Comparison of ENCODE assay signal across 7 cellular contexts in the genomic region with DNA sequence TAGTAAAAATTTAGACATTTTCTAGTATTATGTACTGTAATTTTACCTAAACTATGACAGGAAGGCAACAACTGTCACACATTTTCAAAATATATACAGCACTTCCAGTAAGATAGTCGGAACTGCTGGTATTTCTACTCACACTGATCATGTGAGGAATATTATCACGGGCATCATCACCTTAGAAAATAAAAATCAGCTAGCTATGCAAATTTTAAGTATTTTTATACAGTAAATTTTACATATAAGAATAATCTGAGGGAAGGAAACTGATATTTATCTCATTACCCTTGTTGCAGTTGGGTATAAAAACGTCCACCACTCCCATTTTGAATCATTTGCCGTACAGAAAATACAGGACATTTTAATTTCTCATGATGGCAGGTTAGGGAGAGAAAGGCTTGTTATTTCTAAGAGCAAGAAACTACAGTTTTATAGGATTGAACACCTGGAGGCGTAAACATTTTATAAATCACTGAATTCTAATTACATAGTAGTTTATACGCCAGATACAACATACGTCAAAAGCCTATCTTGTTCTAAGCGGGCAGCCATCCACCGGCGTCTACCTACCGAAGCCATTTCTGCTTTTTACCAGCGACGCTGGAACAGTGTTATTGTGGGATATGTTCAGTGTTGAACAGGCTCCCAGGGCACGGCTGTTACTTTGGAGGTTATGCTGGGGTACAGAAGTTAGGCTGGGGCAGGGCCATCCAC.
DNase-seq lines count a peak whose midpoint lies in the region; ATAC-seq and TF ChIP-seq lines count a peak whose summit lies in the region.

No MANE protein-coding gene starts in this region.

- H3K9ac ChIP-seq in rectal smooth muscle tissue (ENCODE audit: low read length), result peak overlapping the region; percentile 89

- H3K9me2 ChIP-seq in DOHH2 (replicated peaks; ENCODE audit: control insufficient read depth, low read length), result no peaks in the 10 kb centered on the region

- no peak for ATAC-seq in GM21423 (IDR thresholded peaks at IDR 0.05; ENCODE audit: unreplicated experiment)
- ATAC-seq in GM21367 (IDR thresholded peaks at IDR 0.05; ENCODE audit: unreplicated experiment), result no peak

- peaks cover 28% of the 10 kb centered on the region for H3K4me1 ChIP-seq in DOHH2 (ENCODE audit: control insufficient read depth, low read length)
- peaks cover 19% of the 10 kb centered on the region for H3K4me1 ChIP-seq in rectal smooth muscle tissue (ENCODE audit: control insufficient read depth, insufficient read depth, low read length)

- peaks cover 4% of the 10 kb centered on the region; the same call in 1 of the 2 replicates for H4K20me1 ChIP-seq in DOHH2 (ENCODE audit: control insufficient read depth, insufficient read depth, low read depth, low read length)

- TF ChIP-seq CTCF in DOHH2 (IDR thresholded peaks at IDR 0.05; ENCODE audit: low read depth, low read length, poor library complexity, severe bottlenecking) (no peak), WI38 (IDR thresholded peaks at IDR 0.05; ENCODE audit: low read depth, low read length) (no peak)

- H3K36me3 ChIP-seq in DOHH2 (ENCODE audit: control insufficient read depth, low read length) (peaks cover 7% of the 10 kb centered on the region), rectal smooth muscle tissue (ENCODE audit: control insufficient read depth, insufficient read depth, low read length) (no peaks in the 10 kb centered on the region)

- DNase-seq in KG1 (lab: John Stamatoyannopoulos, UW) (peak; percentile 69), germinal center (ENCODE audit: low spot score) (peak; percentile 54)

- no peaks in the 10 kb centered on the region for H3K27me3 ChIP-seq in DOHH2 (ENCODE audit: control insufficient read depth, low read length)
- H3K27me3 ChIP-seq in rectal smooth muscle tissue (ENCODE audit: control insufficient read depth, insufficient read depth, low read length), result no peaks in the 10 kb centered on the region

- H3K4me3 ChIP-seq in DOHH2 (ENCODE audit: low read length), result peak overlapping the region; percentile 96
- peak overlapping the region; percentile 81 for H3K4me3 ChIP-seq in WI38 (ENCODE audit: low read depth, low read length)
- H3K4me3 ChIP-seq in rectal smooth muscle tissue (ENCODE audit: low read length), result peak overlapping the region; percentile 95

- H3F3A ChIP-seq in DOHH2 (ENCODE audit: control insufficient read depth, insufficient read depth), result peaks cover 5% of the 10 kb centered on the region

- peaks cover 44% of the 10 kb centered on the region for H3K79me2 ChIP-seq in DOHH2 (ENCODE audit: control insufficient read depth, low read length)

- H3K27ac ChIP-seq in DOHH2 (ENCODE audit: low read depth, low read length) (peak overlapping the region; percentile 81), rectal smooth muscle tissue (ENCODE audit: low read depth, low read length) (peak overlapping the region; percentile 97)

- peak overlapping the region; percentile 96 for H3K4me2 ChIP-seq in DOHH2 (ENCODE audit: low read length)

- H3K9me3 ChIP-seq in DOHH2 (ENCODE audit: control insufficient read depth, insufficient read depth, low read length), result no peaks in the 10 kb centered on the region
